1 cellular context compared by ENCODE assay signal in genomic region chr17:82881900-82882714, GRCh38.
TF ChIP-seq lines count a peak whose summit lies in the region.

No MANE protein-coding gene starts in this region.

TF ChIP-seq in HepG2, 621 proteins besides CTCF, POLR2A, EP300 and RAD21 (continued from another document and continues in another):
- no peak for TF ChIP-seq MYPOP (CRISPR knock-in tag; IDR thresholded peaks at IDR 0.05)
- peak; percentile 56; the same call in 1 of the 2 replicates for TF ChIP-seq FOXC1 (CRISPR knock-in tag; IDR thresholded peaks at IDR 0.05; ENCODE audit: borderline replicate concordance)
- peak; percentile 59; the same call in 1 of the 2 replicates for TF ChIP-seq ZNF335 (CRISPR knock-in tag; IDR thresholded peaks at IDR 0.05)
- TF ChIP-seq U2AF1 (optimal IDR thresholded peaks at IDR 0.05; ENCODE audit: low read depth, low read length), result no peak
- peak; percentile 67 for TF ChIP-seq SAP130 (CRISPR knock-in tag; IDR thresholded peaks at IDR 0.05; ENCODE audit: low read depth)
- no peak for TF ChIP-seq RFX5 (IDR thresholded peaks at IDR 0.05; ENCODE audit: low read depth, low read length)
- no peak for TF ChIP-seq ATM (IDR thresholded peaks at IDR 0.05; ENCODE audit: borderline replicate concordance)
- TF ChIP-seq EHMT2 (IDR thresholded peaks at IDR 0.05; ENCODE audit: borderline replicate concordance, low read depth, low read length), result no peak
- no peak for TF ChIP-seq TBX3 (IDR thresholded peaks at IDR 0.05; ENCODE audit: borderline replicate concordance)
- peak; percentile 61 for TF ChIP-seq KDM6A (CRISPR knock-in tag; IDR thresholded peaks at IDR 0.05; ENCODE audit: low read depth)
- no peak for TF ChIP-seq HNRNPK (IDR thresholded peaks at IDR 0.05; ENCODE audit: low read depth, low read length, poor library complexity, severe bottlenecking)
- no peak for TF ChIP-seq FOXK2 (IDR thresholded peaks at IDR 0.05)
- TF ChIP-seq ZBTB26 (CRISPR knock-in tag; IDR thresholded peaks at IDR 0.05; ENCODE audit: borderline replicate concordance), result no peak
- TF ChIP-seq KLF9 (CRISPR knock-in tag; IDR thresholded peaks at IDR 0.05; ENCODE audit: low read depth), result no peak
- 0 out of 2 replicates have a peak, but pooled peaks have one; percentile 19 for TF ChIP-seq ZNF644 (CRISPR knock-in tag; IDR thresholded peaks at IDR 0.05; ENCODE audit: low read depth)
- TF ChIP-seq SP5 (CRISPR knock-in tag; IDR thresholded peaks at IDR 0.05; ENCODE audit: borderline replicate concordance, low read depth), result peak; percentile 55; the same call in 1 of the 2 replicates
- TF ChIP-seq HDAC1 (CRISPR knock-in tag; IDR thresholded peaks at IDR 0.05), result peak; percentile 52; the same call in 1 of the 2 replicates
- TF ChIP-seq ZNF367 (CRISPR knock-in tag; IDR thresholded peaks at IDR 0.05; ENCODE audit: borderline replicate concordance), result no peak
- TF ChIP-seq ZNF180 (CRISPR knock-in tag; IDR thresholded peaks at IDR 0.05; ENCODE audit: borderline replicate concordance, low read depth), result no peak
- no peak for TF ChIP-seq SMC3 (IDR thresholded peaks at IDR 0.05; ENCODE audit: low read length)
- TF ChIP-seq MXI1 (IDR thresholded peaks at IDR 0.05; ENCODE audit: borderline replicate concordance, low read depth, low read length), result 0 out of 3 replicates have a peak, but pooled peaks have one; percentile 6
- TF ChIP-seq RBM39 (IDR thresholded peaks at IDR 0.05; ENCODE audit: low read depth, low read length, poor library complexity, severe bottlenecking), result peak; percentile 61
- TF ChIP-seq MIER3 (CRISPR knock-in tag; IDR thresholded peaks at IDR 0.05; ENCODE audit: borderline replicate concordance), result no peak
- TF ChIP-seq SRSF9 (IDR thresholded peaks at IDR 0.05; ENCODE audit: borderline replicate concordance, insufficient read depth, low read depth, low read length, poor library complexity, severe bottlenecking), result no peak
- no peak for TF ChIP-seq MAFF (IDR thresholded peaks at IDR 0.05; ENCODE audit: low read depth, low read length)
- TF ChIP-seq SATB2 (CRISPR knock-in tag; IDR thresholded peaks at IDR 0.05), result no peak
- TF ChIP-seq ZNF724P (CRISPR knock-in tag; IDR thresholded peaks at IDR 0.05; ENCODE audit: borderline replicate concordance), result no peak; the same call in 1 of the 2 replicates
- no peak for TF ChIP-seq CREB3 (CRISPR knock-in tag; IDR thresholded peaks at IDR 0.05)
- TF ChIP-seq NCOA1 (CRISPR knock-in tag; IDR thresholded peaks at IDR 0.05), result no peak
- peak; percentile 64; the same call in 1 of the 2 replicates for TF ChIP-seq ARNTL (CRISPR knock-in tag; IDR thresholded peaks at IDR 0.05)
- TF ChIP-seq SIX1 (CRISPR knock-in tag; IDR thresholded peaks at IDR 0.05; ENCODE audit: borderline replicate concordance), result no peak
- TF ChIP-seq ZNF124 (CRISPR knock-in tag; IDR thresholded peaks at IDR 0.05), result 0 out of 2 replicates have a peak, but pooled peaks have one; percentile 46
- no peak for TF ChIP-seq BRF2 (CRISPR knock-in tag; IDR thresholded peaks at IDR 0.05)
- TF ChIP-seq HNRNPLL (IDR thresholded peaks at IDR 0.05; ENCODE audit: low read depth, low read length, poor library complexity, severe bottlenecking), result no peak
- TF ChIP-seq FOXA3 (CRISPR knock-in tag; IDR thresholded peaks at IDR 0.05), result peak; percentile 68
- TF ChIP-seq ARNT2 (CRISPR knock-in tag; IDR thresholded peaks at IDR 0.05; ENCODE audit: low read depth), result no peak
- TF ChIP-seq YY1 (IDR thresholded peaks at IDR 0.05; ENCODE audit: insufficient read depth, insufficient replicate concordance, low read depth, low read length), result no peak
- TF ChIP-seq ZNF672 (CRISPR knock-in tag; IDR thresholded peaks at IDR 0.05), result no peak
- no peak for TF ChIP-seq FOXA1 (IDR thresholded peaks at IDR 0.05)
- peak; percentile 63 for TF ChIP-seq FOXA1 (CRISPR knock-in tag; IDR thresholded peaks at IDR 0.05)
- no peak for TF ChIP-seq E2F1 (CRISPR knock-in tag; IDR thresholded peaks at IDR 0.05)
- peak; percentile 85; the same call in 1 of the 2 replicates for TF ChIP-seq HNF4G (IDR thresholded peaks at IDR 0.05; ENCODE audit: borderline replicate concordance, low read depth, low read length)
- no peak; the same call in 1 of the 2 replicates for TF ChIP-seq HNF4G (CRISPR knock-in tag; IDR thresholded peaks at IDR 0.05; ENCODE audit: borderline replicate concordance, low read depth)
- TF ChIP-seq, protein P1, sequence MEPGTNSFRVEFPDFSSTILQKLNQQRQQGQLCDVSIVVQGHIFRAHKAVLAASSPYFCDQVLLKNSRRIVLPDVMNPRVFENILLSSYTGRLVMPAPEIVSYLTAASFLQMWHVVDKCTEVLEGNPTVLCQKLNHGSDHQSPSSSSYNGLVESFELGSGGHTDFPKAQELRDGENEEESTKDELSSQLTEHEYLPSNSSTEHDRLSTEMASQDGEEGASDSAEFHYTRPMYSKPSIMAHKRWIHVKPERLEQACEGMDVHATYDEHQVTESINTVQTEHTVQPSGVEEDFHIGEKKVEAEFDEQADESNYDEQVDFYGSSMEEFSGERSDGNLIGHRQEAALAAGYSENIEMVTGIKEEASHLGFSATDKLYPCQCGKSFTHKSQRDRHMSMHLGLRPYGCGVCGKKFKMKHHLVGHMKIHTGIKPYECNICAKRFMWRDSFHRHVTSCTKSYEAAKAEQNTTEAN (CRISPR knock-in tag; conservative IDR thresholded peaks at IDR 0.05), result 0 out of 2 replicates have a peak, but pooled peaks have one; percentile 60
- TF ChIP-seq MED13 (CRISPR knock-in tag; IDR thresholded peaks at IDR 0.05), result no peak
- TF ChIP-seq TRIM24 (CRISPR knock-in tag; IDR thresholded peaks at IDR 0.05), result no peak
- TF ChIP-seq, protein P2, sequence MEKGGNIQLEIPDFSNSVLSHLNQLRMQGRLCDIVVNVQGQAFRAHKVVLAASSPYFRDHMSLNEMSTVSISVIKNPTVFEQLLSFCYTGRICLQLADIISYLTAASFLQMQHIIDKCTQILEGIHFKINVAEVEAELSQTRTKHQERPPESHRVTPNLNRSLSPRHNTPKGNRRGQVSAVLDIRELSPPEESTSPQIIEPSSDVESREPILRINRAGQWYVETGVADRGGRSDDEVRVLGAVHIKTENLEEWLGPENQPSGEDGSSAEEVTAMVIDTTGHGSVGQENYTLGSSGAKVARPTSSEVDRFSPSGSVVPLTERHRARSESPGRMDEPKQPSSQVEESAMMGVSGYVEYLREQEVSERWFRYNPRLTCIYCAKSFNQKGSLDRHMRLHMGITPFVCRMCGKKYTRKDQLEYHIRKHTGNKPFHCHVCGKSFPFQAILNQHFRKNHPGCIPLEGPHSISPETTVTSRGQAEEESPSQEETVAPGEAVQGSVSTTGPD (CRISPR knock-in tag; IDR thresholded peaks at IDR 0.05), result no peak
- TF ChIP-seq, protein P3, sequence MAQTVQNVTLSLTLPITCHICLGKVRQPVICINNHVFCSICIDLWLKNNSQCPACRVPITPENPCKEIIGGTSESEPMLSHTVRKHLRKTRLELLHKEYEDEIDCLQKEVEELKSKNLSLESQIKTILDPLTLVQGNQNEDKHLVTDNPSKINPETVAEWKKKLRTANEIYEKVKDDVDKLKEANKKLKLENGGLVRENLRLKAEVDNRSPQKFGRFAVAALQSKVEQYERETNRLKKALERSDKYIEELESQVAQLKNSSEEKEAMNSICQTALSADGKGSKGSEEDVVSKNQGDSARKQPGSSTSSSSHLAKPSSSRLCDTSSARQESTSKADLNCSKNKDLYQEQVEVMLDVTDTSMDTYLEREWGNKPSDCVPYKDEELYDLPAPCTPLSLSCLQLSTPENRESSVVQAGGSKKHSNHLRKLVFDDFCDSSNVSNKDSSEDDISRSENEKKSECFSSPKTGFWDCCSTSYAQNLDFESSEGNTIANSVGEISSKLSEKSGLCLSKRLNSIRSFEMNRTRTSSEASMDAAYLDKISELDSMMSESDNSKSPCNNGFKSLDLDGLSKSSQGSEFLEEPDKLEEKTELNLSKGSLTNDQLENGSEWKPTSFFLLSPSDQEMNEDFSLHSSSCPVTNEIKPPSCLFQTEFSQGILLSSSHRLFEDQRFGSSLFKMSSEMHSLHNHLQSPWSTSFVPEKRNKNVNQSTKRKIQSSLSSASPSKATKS (CRISPR knock-in tag; IDR thresholded peaks at IDR 0.05), result no peak
- TF ChIP-seq ZNF562 (CRISPR knock-in tag; IDR thresholded peaks at IDR 0.05; ENCODE audit: borderline replicate concordance), result no peak
- TF ChIP-seq, protein P4, sequence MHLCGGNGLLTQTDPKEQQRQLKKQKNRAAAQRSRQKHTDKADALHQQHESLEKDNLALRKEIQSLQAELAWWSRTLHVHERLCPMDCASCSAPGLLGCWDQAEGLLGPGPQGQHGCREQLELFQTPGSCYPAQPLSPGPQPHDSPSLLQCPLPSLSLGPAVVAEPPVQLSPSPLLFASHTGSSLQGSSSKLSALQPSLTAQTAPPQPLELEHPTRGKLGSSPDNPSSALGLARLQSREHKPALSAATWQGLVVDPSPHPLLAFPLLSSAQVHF (CRISPR knock-in tag; IDR thresholded peaks at IDR 0.05), result no peak
- TF ChIP-seq ELF3 (CRISPR knock-in tag; IDR thresholded peaks at IDR 0.05), result peak; percentile 48; the same call in 1 of the 2 replicates
- TF ChIP-seq, protein P5, sequence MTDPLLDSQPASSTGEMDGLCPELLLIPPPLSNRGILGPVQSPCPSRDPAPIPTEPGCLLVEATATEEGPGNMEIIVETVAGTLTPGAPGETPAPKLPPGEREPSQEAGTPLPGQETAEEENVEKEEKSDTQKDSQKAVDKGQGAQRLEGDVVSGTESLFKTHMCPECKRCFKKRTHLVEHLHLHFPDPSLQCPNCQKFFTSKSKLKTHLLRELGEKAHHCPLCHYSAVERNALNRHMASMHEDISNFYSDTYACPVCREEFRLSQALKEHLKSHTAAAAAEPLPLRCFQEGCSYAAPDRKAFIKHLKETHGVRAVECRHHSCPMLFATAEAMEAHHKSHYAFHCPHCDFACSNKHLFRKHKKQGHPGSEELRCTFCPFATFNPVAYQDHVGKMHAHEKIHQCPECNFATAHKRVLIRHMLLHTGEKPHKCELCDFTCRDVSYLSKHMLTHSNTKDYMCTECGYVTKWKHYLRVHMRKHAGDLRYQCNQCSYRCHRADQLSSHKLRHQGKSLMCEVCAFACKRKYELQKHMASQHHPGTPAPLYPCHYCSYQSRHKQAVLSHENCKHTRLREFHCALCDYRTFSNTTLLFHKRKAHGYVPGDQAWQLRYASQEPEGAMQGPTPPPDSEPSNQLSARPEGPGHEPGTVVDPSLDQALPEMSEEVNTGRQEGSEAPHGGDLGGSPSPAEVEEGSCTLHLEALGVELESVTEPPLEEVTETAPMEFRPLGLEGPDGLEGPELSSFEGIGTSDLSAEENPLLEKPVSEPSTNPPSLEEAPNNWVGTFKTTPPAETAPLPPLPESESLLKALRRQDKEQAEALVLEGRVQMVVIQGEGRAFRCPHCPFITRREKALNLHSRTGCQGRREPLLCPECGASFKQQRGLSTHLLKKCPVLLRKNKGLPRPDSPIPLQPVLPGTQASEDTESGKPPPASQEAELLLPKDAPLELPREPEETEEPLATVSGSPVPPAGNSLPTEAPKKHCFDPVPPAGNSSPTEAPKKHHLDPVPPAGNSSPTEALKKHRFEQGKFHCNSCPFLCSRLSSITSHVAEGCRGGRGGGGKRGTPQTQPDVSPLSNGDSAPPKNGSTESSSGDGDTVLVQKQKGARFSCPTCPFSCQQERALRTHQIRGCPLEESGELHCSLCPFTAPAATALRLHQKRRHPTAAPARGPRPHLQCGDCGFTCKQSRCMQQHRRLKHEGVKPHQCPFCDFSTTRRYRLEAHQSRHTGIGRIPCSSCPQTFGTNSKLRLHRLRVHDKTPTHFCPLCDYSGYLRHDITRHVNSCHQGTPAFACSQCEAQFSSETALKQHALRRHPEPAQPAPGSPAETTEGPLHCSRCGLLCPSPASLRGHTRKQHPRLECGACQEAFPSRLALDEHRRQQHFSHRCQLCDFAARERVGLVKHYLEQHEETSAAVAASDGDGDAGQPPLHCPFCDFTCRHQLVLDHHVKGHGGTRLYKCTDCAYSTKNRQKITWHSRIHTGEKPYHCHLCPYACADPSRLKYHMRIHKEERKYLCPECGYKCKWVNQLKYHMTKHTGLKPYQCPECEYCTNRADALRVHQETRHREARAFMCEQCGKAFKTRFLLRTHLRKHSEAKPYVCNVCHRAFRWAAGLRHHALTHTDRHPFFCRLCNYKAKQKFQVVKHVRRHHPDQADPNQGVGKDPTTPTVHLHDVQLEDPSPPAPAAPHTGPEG (CRISPR knock-in tag; IDR thresholded peaks at IDR 0.05), result no peak
